30 cellular contexts compared by ENCODE assay signal in the genomic region with DNA sequence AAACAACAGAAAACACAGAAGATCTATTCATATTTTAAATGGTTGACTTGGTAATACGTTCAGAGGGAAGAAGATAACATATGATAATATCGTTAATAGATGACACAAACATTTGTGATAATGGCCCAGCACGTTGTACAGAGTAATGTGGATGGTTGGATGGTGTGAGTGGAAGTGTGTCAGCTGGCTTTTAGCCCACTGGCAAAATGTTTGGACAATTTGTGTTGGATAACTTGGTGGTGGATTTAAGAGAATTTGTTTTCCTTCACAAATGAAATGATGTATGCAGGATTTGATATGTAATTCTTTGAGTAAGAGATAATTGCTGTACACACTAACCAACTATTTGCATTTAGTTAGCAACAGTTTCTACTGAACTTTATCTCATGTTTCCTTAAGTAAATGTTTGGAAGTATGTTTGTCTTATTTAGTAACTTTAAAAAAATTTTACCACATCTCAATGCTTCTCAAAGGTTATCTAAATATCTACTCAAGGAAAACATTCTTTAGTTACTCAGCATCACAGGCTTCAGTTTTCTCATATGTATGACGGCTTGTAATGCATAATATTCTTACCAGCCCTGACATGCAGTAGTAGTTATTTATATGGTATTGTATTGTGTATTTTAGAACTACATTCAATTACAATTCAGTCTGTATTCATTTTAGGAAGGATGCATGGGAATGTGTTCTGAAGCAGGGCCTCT.
A peak's percentile ranks its signal among the peaks of the same experiment; 100 is the strongest.
DNase-seq lines count a peak whose midpoint lies in the region; FAIRE-seq and TF ChIP-seq lines count a peak whose summit lies in the region.
"Had no signal": no experiment of that assay in that cellular context is flagged by ENCODE, and none has a peak within 500 bp of the region (broad histone marks: within the 10 kb centered on the region; RNA-seq: fewer than 3 reads in every experiment).

No MANE protein-coding gene starts in this region.

- H2AK5ac ChIP-seq in trophoblast cell (ENCODE audit: low read length), result no peak overlapping the region

- no peak overlapping the region for H3K4me3 Mint-ChIP-seq in astrocyte (ENCODE audit: unreplicated experiment)
- H3K4me3 Mint-ChIP-seq: activated CD8-positive, alpha-beta T cell treated with anti-CD3 and anti-CD28 coated beads, Interleukin-2, amount 10 ng/mL, durations not matched to agents 7 days and 5 days; activated naive CD4-positive, alpha-beta T cell treated with anti-CD3 and anti-CD28 coated beads, Interleukin-2, amount 50 U/mL, for 24 hours; CD4-positive, CD25-positive, alpha-beta regulatory T cell; central memory CD8-positive, alpha-beta T cell; IgD-negative memory B cell; naive thymus-derived CD4-positive, alpha-beta T cell had no signal

- H3K9me3 Mint-ChIP-seq in astrocyte (ENCODE audit: unreplicated experiment), result peaks cover 2% of the 10 kb centered on the region
- H3K9me3 Mint-ChIP-seq: activated naive CD4-positive, alpha-beta T cell treated with anti-CD3 and anti-CD28 coated beads, Interleukin-2, amount 50 U/mL, for 24 hours had no signal

- H3K4me1 ChIP-seq in astrocyte (ENCODE audit: insufficient read depth, low read length) (peaks cover 6% of the 10 kb centered on the region), trophoblast cell (ENCODE audit: control insufficient read depth in 1 of 2, insufficient read depth in 2 of 2, low read length in 2 of 2) (peaks cover 0 to 3% of the 10 kb centered on the region in 2 experiments), adrenal gland (replicated peaks in 1 of 2) (no peaks in the 10 kb centered on the region)
- H3K4me1 ChIP-seq: SJCRH30, tibial nerve had no signal

- DNase-seq in AG10803 (ENCODE audit: low read depth) (peak; percentile 6), astrocyte (ENCODE audit: low read depth) (peak; percentile 78), fibroblast of peridontal ligament (ENCODE audit: extremely low read depth) (peak; percentile 1), trophoblast cell (peak; percentile 75 to 93), adrenal gland (no peak), lower leg skin (ENCODE audit: low spot score in 2 of 2) (no peak), NOMO-1 treated with DMSO at 0.1 percent for 48 hours (lab: John Stamatoyannopoulos, UW; ENCODE audit: unreplicated experiment) (no peak)
- no peak for DNase-seq in activated CD4-positive, alpha-beta T cell treated with anti-CD3 and anti-CD28 coated beads for 1 hour
- DNase-seq: activated CD4-positive, alpha-beta T cell treated with anti-CD3 and anti-CD28 coated beads for 4 hours; activated CD8-positive, alpha-beta T cell treated with anti-CD3 and anti-CD28 coated beads, Interleukin-2, amount 10 ng/mL, durations not matched to agents 7 days and 5 days; anterior cingulate cortex; Calu3; CD4-positive, CD25-positive, alpha-beta regulatory T cell; DND-41; GM23248; islet precursor cell; MV-4-11; naive thymus-derived CD4-positive, alpha-beta T cell; NCI-H1436 treated with DMSO at 0.1 percent for 48 hours; NCI-H345; SJCRH30; stimulated activated CD4-positive, alpha-beta T cell treated with anti-CD3 and anti-CD28 coated beads, Interleukin-4, amount 100 ng/mL, for 24 hours; SW 1271 had no signal

- no peak overlapping the region for H2AFZ ChIP-seq in astrocyte (ENCODE audit: low read depth, low read length)
- H2AFZ ChIP-seq in trophoblast cell (ENCODE audit: insufficient read depth, low read length, poor library complexity), result no peak overlapping the region
- H2AFZ ChIP-seq: GM23248 had no signal

- H3K4me1 Mint-ChIP-seq in astrocyte (ENCODE audit: low read depth, unreplicated experiment), result peaks cover 7% of the 10 kb centered on the region
- H3K4me1 Mint-ChIP-seq: activated naive CD4-positive, alpha-beta T cell treated with anti-CD3 and anti-CD28 coated beads, Interleukin-2, amount 50 U/mL, for 24 hours; CD4-positive, CD25-positive, alpha-beta regulatory T cell; central memory CD8-positive, alpha-beta T cell; IgD-negative memory B cell; naive thymus-derived CD4-positive, alpha-beta T cell had no signal

- H3K4me3 ChIP-seq in AG10803 (ENCODE audit: low read length), result no peak overlapping the region
- H3K4me3 ChIP-seq in astrocyte (ENCODE audit: insufficient read depth, low read depth, low read length), result no peak overlapping the region
- no peak overlapping the region for H3K4me3 ChIP-seq in trophoblast cell (ENCODE audit: low read depth, low read length)
- no peak overlapping the region for H3K4me3 ChIP-seq in adrenal gland
- no peak overlapping the region for H3K4me3 ChIP-seq in lower leg skin (ENCODE audit: low read depth, poor library complexity, severe bottlenecking)
- H3K4me3 ChIP-seq: GM23248, SJCRH30, tibial nerve had no signal

- H3K9me3 ChIP-seq in astrocyte (ENCODE audit: insufficient read depth, low read depth, low read length) (no peaks in the 10 kb centered on the region), trophoblast cell (ENCODE audit: insufficient read depth, low read depth, low read length) (no peaks in the 10 kb centered on the region), adrenal gland (replicated peaks in 1 of 3) (no peaks in the 10 kb centered on the region)
- H3K9me3 ChIP-seq: neutrophil, SJCRH30, tibial nerve had no signal

- no peak overlapping the region for H2BK5ac ChIP-seq in trophoblast cell (ENCODE audit: low read depth, low read length, poor library complexity)

- H3K36me3 ChIP-seq in astrocyte (ENCODE audit: insufficient read depth, low read length) (no peaks in the 10 kb centered on the region), trophoblast cell (ENCODE audit: control insufficient read depth in 1 of 2, insufficient read depth in 2 of 2, low read length in 2 of 2) (peaks cover 0 to 1% of the 10 kb centered on the region in 2 experiments), adrenal gland (replicated peaks in 1 of 2) (no peaks in the 10 kb centered on the region)
- H3K36me3 ChIP-seq: neutrophil, SJCRH30, tibial nerve had no signal

- no peaks in the 10 kb centered on the region for H3K27me3 Mint-ChIP-seq in astrocyte (ENCODE audit: low read depth, unreplicated experiment)
- H3K27me3 Mint-ChIP-seq: activated naive CD4-positive, alpha-beta T cell treated with anti-CD3 and anti-CD28 coated beads, Interleukin-2, amount 50 U/mL, for 24 hours; CD4-positive, CD25-positive, alpha-beta regulatory T cell; central memory CD8-positive, alpha-beta T cell; IgD-negative memory B cell; naive thymus-derived CD4-positive, alpha-beta T cell; progenitor cell of endocrine pancreas had no signal

- no peak for FAIRE-seq in astrocyte (lab: Jason Lieb, UNC)
- FAIRE-seq: RCC 7860 had no signal

- H3K79me2 ChIP-seq in astrocyte (ENCODE audit: insufficient read depth, low read length) (no peaks in the 10 kb centered on the region), trophoblast cell (ENCODE audit: control insufficient read depth, insufficient read depth, low read length, poor library complexity) (no peaks in the 10 kb centered on the region)

- H4K12ac ChIP-seq in trophoblast cell (ENCODE audit: low read depth, low read length), result no peak overlapping the region

- no peak overlapping the region for H4K8ac ChIP-seq in trophoblast cell (ENCODE audit: low read depth, low read length)

- H3K18ac ChIP-seq in trophoblast cell (ENCODE audit: low read length), result no peak overlapping the region

- H3K14ac ChIP-seq in trophoblast cell (ENCODE audit: low read length), result no peak overlapping the region

- TF ChIP-seq POLR2A in adrenal gland (IDR thresholded peaks at IDR 0.05) (no peak), lower leg skin (IDR thresholded peaks at IDR 0.05) (no peak)

- H4K91ac ChIP-seq in trophoblast cell (ENCODE audit: low read depth, low read length), result no peak overlapping the region

- no peak overlapping the region for H2BK120ac ChIP-seq in trophoblast cell (ENCODE audit: insufficient read depth, low read length, poor library complexity)

- TF ChIP-seq CTCF in AG10803 (conservative IDR thresholded peaks at IDR 0.05; ENCODE audit: low read length) (no peak), astrocyte (IDR thresholded peaks at IDR 0.05; ENCODE audit: insufficient read depth, low read depth, low read length) (no peak), adrenal gland (IDR thresholded peaks at IDR 0.05) (no peak), lower leg skin (IDR thresholded peaks at IDR 0.05) (no peak)

- intact Hi-C loops in adrenal gland (cut with DNase I) (no loop called here), lower leg skin (cut with DNase I; ENCODE audit: low total_unique reads) (no loop called here)

- WGBS in trophoblast cell (ENCODE audit: extremely low coverage, insufficient coverage, insufficient read length), result no CpG with 5 or more reads among the region's 4 CpGs
- WGBS in adrenal gland, 4 donors, result 44 to 54% (median 49%) methylated on average over 4 of the region's 4 CpGs
- 60 to 66% methylated on average over 4 of the region's 4 CpGs for WGBS in lower leg skin, 2 donors

- H3K4me2 ChIP-seq in astrocyte (ENCODE audit: low read length) (peak overlapping the region; percentile 43), trophoblast cell (ENCODE audit: low read length) (no peak overlapping the region)

- peak overlapping the region; percentile 47 for H3K27ac ChIP-seq in astrocyte (ENCODE audit: low read depth, low read length)
- no peak overlapping the region for H3K27ac ChIP-seq in trophoblast cell (ENCODE audit: low read depth, low read length)
- H3K27ac ChIP-seq in adrenal gland, result no peak overlapping the region
- H3K27ac ChIP-seq: GM23248, neutrophil, SJCRH30, tibial nerve had no signal

- no peak overlapping the region for H3K4ac ChIP-seq in trophoblast cell (ENCODE audit: low read depth, low read length)

- H4K20me1 ChIP-seq in astrocyte (ENCODE audit: insufficient read depth, low read length), result no peaks in the 10 kb centered on the region

- H3K36me3 Mint-ChIP-seq in astrocyte (ENCODE audit: low read depth, unreplicated experiment), result no peaks in the 10 kb centered on the region
- H3K36me3 Mint-ChIP-seq: activated naive CD4-positive, alpha-beta T cell treated with anti-CD3 and anti-CD28 coated beads, Interleukin-2, amount 50 U/mL, for 24 hours; CD4-positive, CD25-positive, alpha-beta regulatory T cell; IgD-negative memory B cell; naive thymus-derived CD4-positive, alpha-beta T cell had no signal

- H3K27ac Mint-ChIP-seq in astrocyte (ENCODE audit: unreplicated experiment), result no peak overlapping the region
- H3K27ac Mint-ChIP-seq: activated CD8-positive, alpha-beta T cell treated with anti-CD3 and anti-CD28 coated beads, Interleukin-2, amount 10 ng/mL, durations not matched to agents 7 days and 5 days; activated naive CD4-positive, alpha-beta T cell treated with anti-CD3 and anti-CD28 coated beads, Interleukin-2, amount 50 U/mL, for 24 hours; CD4-positive, CD25-positive, alpha-beta regulatory T cell; IgD-negative memory B cell; naive thymus-derived CD4-positive, alpha-beta T cell; progenitor cell of endocrine pancreas had no signal

- H3K79me1 ChIP-seq in trophoblast cell (ENCODE audit: low read length), result no peaks in the 10 kb centered on the region

- H2BK12ac ChIP-seq in trophoblast cell (ENCODE audit: low read length), result no peak overlapping the region

- no peak overlapping the region for H3K23ac ChIP-seq in trophoblast cell (ENCODE audit: low read length)

- H3K9ac ChIP-seq in astrocyte (ENCODE audit: low read length), result no peak overlapping the region
- H3K9ac ChIP-seq in trophoblast cell (ENCODE audit: low read length), result no peak overlapping the region
- H3K9ac ChIP-seq: GM23248 had no signal

- no peaks in the 10 kb centered on the region for H3K27me3 ChIP-seq in astrocyte (ENCODE audit: insufficient read depth, low read length)
- H3K27me3 ChIP-seq in trophoblast cell (ENCODE audit: insufficient read depth, low read length), result no peaks in the 10 kb centered on the region
- no peaks in the 10 kb centered on the region for H3K27me3 ChIP-seq in adrenal gland
- H3K27me3 ChIP-seq: neutrophil, SJCRH30, tibial nerve had no signal

Comparison
In these comparisons a context has a peak if more than half of its experiments do, and no peak if none do; other contexts are left out.
1. DNase-seq: peak in AG10803 (single experiment), astrocyte (single experiment), fibroblast of peridontal ligament (single experiment) and trophoblast cell (2 of 2); none in activated CD4-positive, alpha-beta T cell treated with anti-CD3 and anti-CD28 coated beads for 1 hour (single experiment), adrenal gland (0 of 7), lower leg skin (0 of 2) and NOMO-1 treated with DMSO at 0.1 percent for 48 hours (single experiment).